Comparison of ENCODE assay signal across 13 cellular contexts in genomic region chr4:764405-765169, GRCh38. TPM values are rescaled to one million over a fixed set of nuclear protein-coding genes. Genes with fewer than 3 reads are reported as not detected.
DNase-seq lines count a peak whose midpoint lies in the region; ATAC-seq and TF ChIP-seq lines count a peak whose summit lies in the region.
"Had no signal": no experiment of that assay in that cellular context is flagged by ENCODE, and none has a peak within 500 bp of the region (broad histone marks: within the 10 kb centered on the region; RNA-seq: fewer than 3 reads in every experiment).

No MANE protein-coding gene starts in this region.

- CTCF ChIA-PET in activated CD8-positive, alpha-beta T cell treated with anti-CD3 and anti-CD28 coated beads, Interleukin-2, amount 10 ng/mL, durations not matched to agents 7 days and 5 days (lab: Charles Lee): interaction anchor here (0.7 kb wide), 1 partner anchor 22 kb away, joined by 4 read pairs; no protein-coding TSS in a partner anchor
- CTCF ChIA-PET in activated CD8-positive, alpha-beta T cell treated with anti-CD3 and anti-CD28 coated beads for 36 hours (lab: Charles Lee): interaction anchor here (3.8 kb wide), 1 partner anchor 22 kb away, joined by 17 read pairs; no protein-coding TSS in a partner anchor
- CTCF ChIA-PET in OCI-LY7 (lab: Charles Lee; ENCODE audit: unreplicated experiment): no interaction called here

- peaks cover 69% of the 10 kb centered on the region for H3K36me3 Mint-ChIP-seq in activated CD8-positive, alpha-beta T cell treated with anti-CD3 and anti-CD28 coated beads, Interleukin-2, amount 10 ng/mL, durations not matched to agents 7 days and 5 days (ENCODE audit: low read depth)
- H3K36me3 Mint-ChIP-seq in activated CD8-positive, alpha-beta T cell treated with anti-CD3 and anti-CD28 coated beads for 36 hours (ENCODE audit: low read depth): peaks cover 62% of the 10 kb centered on the region
- peaks cover 4% of the 10 kb centered on the region for H3K36me3 Mint-ChIP-seq in T-helper 17 cell (ENCODE audit: low read depth)

- H3K36me3 ChIP-seq in psoas muscle (ENCODE audit: insufficient read depth in 1 of 2, low read depth in 1 of 2) (peaks cover 2 to 78% of the 10 kb centered on the region in 2 donors), OCI-LY7 (ENCODE audit: insufficient read depth, low read length) (peaks cover 87% of the 10 kb centered on the region)

- peaks cover 12% of the 10 kb centered on the region; the same call in 1 of the 2 replicates for H3K79me2 ChIP-seq in OCI-LY7 (ENCODE audit: insufficient read depth, low read depth, low read length)

- DNase-seq in activated CD8-positive, alpha-beta T cell treated with anti-CD3 and anti-CD28 coated beads, Interleukin-2, amount 10 ng/mL, durations not matched to agents 7 days and 5 days: no peak
- DNase-seq in activated CD8-positive, alpha-beta T cell treated with anti-CD3 and anti-CD28 coated beads for 36 hours: no peak
- DNase-seq in T-helper 17 cell: no peak
- peak in 2 of 3 donors; percentile 37 for DNase-seq in right cardiac atrium
- DNase-seq in psoas muscle: peak; percentile 14 to 26
- no peak for DNase-seq in NCI-H128 (lab: John Stamatoyannopoulos, UW; ENCODE audit: unreplicated experiment)
- DNase-seq in OCI-LY7 (ENCODE audit: low spot score): no peak
- DNase-seq: caudate nucleus; NCI-H1417; stimulated activated CD4-positive, alpha-beta T cell treated with anti-CD3 and anti-CD28 coated beads, Interleukin-4, amount 100 ng/mL, for 24 hours; stimulated activated naive CD4-positive, alpha-beta T cell treated with Interleukin-2 at 50 U/mL for 16 hours had no signal

- H3K9me3 Mint-ChIP-seq in activated CD8-positive, alpha-beta T cell treated with anti-CD3 and anti-CD28 coated beads, Interleukin-2, amount 10 ng/mL, durations not matched to agents 7 days and 5 days (ENCODE audit: insufficient read depth): no peaks in the 10 kb centered on the region
- no peaks in the 10 kb centered on the region for H3K9me3 Mint-ChIP-seq in activated CD8-positive, alpha-beta T cell treated with anti-CD3 and anti-CD28 coated beads for 36 hours

- intact Hi-C loops in activated CD8-positive, alpha-beta T cell treated with anti-CD3 and anti-CD28 coated beads for 36 hours (cut with micrococcal nuclease): no loop called here
- intact Hi-C loops in right cardiac atrium (cut with DNase I) (no loop called here), psoas muscle (cut with DNase I) (no loop called here), OCI-LY7 (cut with micrococcal nuclease; ENCODE audit: unreplicated experiment) (no loop called here)

- H3K4me1 ChIP-seq in right cardiac atrium (ENCODE audit: control insufficient read depth, insufficient read depth, low read length) (no peaks in the 10 kb centered on the region), psoas muscle (no peaks in the 10 kb centered on the region), OCI-LY7 (ENCODE audit: insufficient read depth, low read length, poor library complexity, severe bottlenecking) (no peaks in the 10 kb centered on the region)

- peaks cover 10% of the 10 kb centered on the region for H3K4me1 Mint-ChIP-seq in activated CD8-positive, alpha-beta T cell treated with anti-CD3 and anti-CD28 coated beads, Interleukin-2, amount 10 ng/mL, durations not matched to agents 7 days and 5 days (ENCODE audit: low read depth)
- peaks cover 18% of the 10 kb centered on the region for H3K4me1 Mint-ChIP-seq in activated CD8-positive, alpha-beta T cell treated with anti-CD3 and anti-CD28 coated beads for 36 hours (ENCODE audit: low read depth)
- H3K4me1 Mint-ChIP-seq in T-helper 17 cell: peaks cover 35% of the 10 kb centered on the region

- H3K27ac Mint-ChIP-seq in activated CD8-positive, alpha-beta T cell treated with anti-CD3 and anti-CD28 coated beads, Interleukin-2, amount 10 ng/mL, durations not matched to agents 7 days and 5 days: peak overlapping the region; percentile 30
- H3K27ac Mint-ChIP-seq in activated CD8-positive, alpha-beta T cell treated with anti-CD3 and anti-CD28 coated beads for 36 hours: no peak overlapping the region
- H3K27ac Mint-ChIP-seq in T-helper 17 cell: peak overlapping the region; percentile 86

- H3K27me3 ChIP-seq in right cardiac atrium (ENCODE audit: control insufficient read depth, insufficient read depth): no peaks in the 10 kb centered on the region
- no peaks in the 10 kb centered on the region for H3K27me3 ChIP-seq in psoas muscle (ENCODE audit: insufficient read depth in 3 of 3, low read length in 2 of 3)

- H3K27me3 Mint-ChIP-seq in activated CD8-positive, alpha-beta T cell treated with anti-CD3 and anti-CD28 coated beads, Interleukin-2, amount 10 ng/mL, durations not matched to agents 7 days and 5 days (ENCODE audit: low read depth): no peaks in the 10 kb centered on the region
- H3K27me3 Mint-ChIP-seq in activated CD8-positive, alpha-beta T cell treated with anti-CD3 and anti-CD28 coated beads for 36 hours: no peaks in the 10 kb centered on the region
- no peaks in the 10 kb centered on the region for H3K27me3 Mint-ChIP-seq in T-helper 17 cell

- 96% methylated on average over 16 of the region's 16 CpGs for WGBS in right cardiac atrium
- WGBS in psoas muscle, 3 donors: 90 to 94% (median 93%) methylated on average over 16 of the region's 16 CpGs

- no peak for TF ChIP-seq CTCF in activated CD8-positive, alpha-beta T cell treated with anti-CD3 and anti-CD28 coated beads for 36 hours (IDR thresholded peaks at IDR 0.05)
- no peak for TF ChIP-seq CTCF in psoas muscle (IDR thresholded peaks at IDR 0.05)
- TF ChIP-seq CTCF in OCI-LY7 (conservative IDR thresholded peaks at IDR 0.05; ENCODE audit: low read length): no peak

- no peak overlapping the region for H3K4me2 ChIP-seq in OCI-LY7 (ENCODE audit: low read length)

- H3K9me3 ChIP-seq in T-helper 17 cell (ENCODE audit: control insufficient read depth, low read length, poor library complexity, severe bottlenecking) (no peaks in the 10 kb centered on the region), right cardiac atrium (ENCODE audit: control insufficient read depth, low read length) (no peaks in the 10 kb centered on the region), psoas muscle (no peaks in the 10 kb centered on the region), OCI-LY7 (ENCODE audit: low read length) (no peaks in the 10 kb centered on the region)

- H4K20me1 ChIP-seq in OCI-LY7 (ENCODE audit: insufficient read depth, low read length): no peaks in the 10 kb centered on the region

- H3K4me3 Mint-ChIP-seq in activated CD8-positive, alpha-beta T cell treated with anti-CD3 and anti-CD28 coated beads, Interleukin-2, amount 10 ng/mL, durations not matched to agents 7 days and 5 days: no peak overlapping the region
- no peak overlapping the region for H3K4me3 Mint-ChIP-seq in activated CD8-positive, alpha-beta T cell treated with anti-CD3 and anti-CD28 coated beads for 36 hours
- no peak overlapping the region for H3K4me3 Mint-ChIP-seq in T-helper 17 cell

- POLR2A ChIA-PET in activated CD8-positive, alpha-beta T cell treated with anti-CD3 and anti-CD28 coated beads, Interleukin-2, amount 10 ng/mL, durations not matched to agents 7 days and 5 days (lab: Charles Lee): interaction anchor here (1.0 kb wide), 1 partner anchor 8 kb away, joined by 4 read pairs; no protein-coding TSS in a partner anchor
- POLR2A ChIA-PET in activated CD8-positive, alpha-beta T cell treated with anti-CD3 and anti-CD28 coated beads for 36 hours (lab: Charles Lee): interaction anchor here (1.0 to 3.0 kb wide), 2 partner anchors 11 to 115 kb away, joined by 3 to 14 read pairs; no protein-coding TSS in a partner anchor
- POLR2A ChIA-PET in OCI-LY7 (lab: Charles Lee): no interaction called here

- no peak overlapping the region for H3K27ac ChIP-seq in right cardiac atrium (ENCODE audit: low read length)
- no peak overlapping the region for H3K27ac ChIP-seq in psoas muscle
- H3K27ac ChIP-seq in OCI-LY7 (ENCODE audit: low read depth, low read length, poor library complexity, severe bottlenecking): no peak overlapping the region
- H3K27ac ChIP-seq: epithelial cell of prostate had no signal

- no peaks in the 10 kb centered on the region for H3K9me2 ChIP-seq in OCI-LY7 (ENCODE audit: insufficient read depth, low read length)

- H3K4me3 ChIP-seq in right cardiac atrium (ENCODE audit: low read length): no peak overlapping the region
- no peak overlapping the region for H3K4me3 ChIP-seq in psoas muscle
- no peak overlapping the region for H3K4me3 ChIP-seq in OCI-LY7 (ENCODE audit: low read depth, low read length, poor library complexity, severe bottlenecking)

- peak; percentile 12 for ATAC-seq in activated CD8-positive, alpha-beta T cell treated with anti-CD3 and anti-CD28 coated beads, Interleukin-2, amount 10 ng/mL, durations not matched to agents 7 days and 5 days
- ATAC-seq in activated CD8-positive, alpha-beta T cell treated with anti-CD3 and anti-CD28 coated beads for 36 hours: no peak
- ATAC-seq in T-helper 17 cell: peak; percentile 39
- peak; percentile 11 to 18 for ATAC-seq in right cardiac atrium
- ATAC-seq in psoas muscle: peak in 2 of 4 donors; percentile 6 to 10
- no peak for ATAC-seq in GM21786 (IDR thresholded peaks at IDR 0.05; ENCODE audit: unreplicated experiment)

- BruUV-seq in OCI-LY7 (replicated peaks; lab: Mats Ljungman, UMichigan): no TSS peak

- no peak overlapping the region for H2AFZ ChIP-seq in OCI-LY7 (ENCODE audit: low read length)

RNA-seq across cellular contexts. Expression of gene PCGF3, which starts 59.0 kb away (rescaled TPM):
- total RNA-seq in activated CD8-positive, alpha-beta T cell treated with anti-CD3 and anti-CD28 coated beads, Interleukin-2, amount 10 ng/mL, durations not matched to agents 7 days and 5 days: 10 to 100 TPM; 33.5 to 36.2 TPM
- 10 to 100 TPM; 23.9 to 25.6 TPM for total RNA-seq in activated CD8-positive, alpha-beta T cell treated with anti-CD3 and anti-CD28 coated beads for 36 hours
- total RNA-seq in T-helper 17 cell: 10 to 100 TPM; 31.3 to 38.0 TPM
- 10 to 100 TPM; 25.0 to 28.6 (median 26.4) TPM for total RNA-seq in right cardiac atrium
- polyA plus RNA-seq in right cardiac atrium: 30.1 TPM
- 10 to 100 TPM; 13.0 to 18.6 (median 15.3) TPM for total RNA-seq in psoas muscle
- polyA plus RNA-seq in psoas muscle: 10 to 100 TPM; 10.9 to 19.2 (median 11.3) TPM
- 33.8 and 43.7 TPM in 2 replicates for total RNA-seq in OCI-LY7 (2014; rRNA removed; shearing (Covaris generic))
- total RNA-seq in OCI-LY7 (2022): 45.9 and 50.2 TPM in 2 replicates

Comparison
In these comparisons a context has a peak if more than half of its experiments do, and no peak if none do; other contexts are left out.
1. ATAC-seq: peak in activated CD8-positive, alpha-beta T cell treated with anti-CD3 and anti-CD28 coated beads, Interleukin-2, amount 10 ng/mL, durations not matched to agents 7 days and 5 days (single experiment), T-helper 17 cell (single experiment) and right cardiac atrium (2 of 2); none in activated CD8-positive, alpha-beta T cell treated with anti-CD3 and anti-CD28 coated beads for 36 hours (single experiment) and GM21786 (single experiment).
2. DNase-seq: peak in right cardiac atrium (2 of 3) and psoas muscle (2 of 2); none in activated CD8-positive, alpha-beta T cell treated with anti-CD3 and anti-CD28 coated beads, Interleukin-2, amount 10 ng/mL, durations not matched to agents 7 days and 5 days (single experiment), activated CD8-positive, alpha-beta T cell treated with anti-CD3 and anti-CD28 coated beads for 36 hours (single experiment), T-helper 17 cell (0 of 3), NCI-H128 (single experiment) and OCI-LY7 (single experiment).